Comparison of ENCODE assay signal across 9 cellular contexts in genomic region chr1:179831852-179832699, GRCh38. TPM values are rescaled to one million over a fixed set of nuclear protein-coding genes. Genes with fewer than 3 reads are reported as not detected.
DNase-seq lines count a peak whose midpoint lies in the region; ATAC-seq and TF ChIP-seq lines count a peak whose summit lies in the region.
"Had no signal": no experiment of that assay in that cellular context is flagged by ENCODE, and none has a peak within 500 bp of the region (broad histone marks: within the 10 kb centered on the region; RNA-seq: fewer than 3 reads in every experiment).

No MANE protein-coding gene starts in this region.

- no peak for ATAC-seq in HG03108 (IDR thresholded peaks at IDR 0.05; ENCODE audit: unreplicated experiment)

- intact Hi-C loops in cardiac septum (cut with DNase I) = no loop called here

- H3K4me3 ChIP-seq in GM12865 (ENCODE audit: low read depth, low read length) = no peak overlapping the region

- no peak for TF ChIP-seq CTCF in GM12865 (IDR thresholded peaks at IDR 0.05; ENCODE audit: insufficient read depth, low read depth, low read length, missing control alignments)

- DNase-seq in GM12865 (ENCODE audit: low read depth) (peak; percentile 26), NCI-H69 (lab: John Stamatoyannopoulos, UW) (peak; percentile 23), astrocyte of the hippocampus (ENCODE audit: low read depth, low spot score) (peak; percentile 67), renal cortical epithelial cell (ENCODE audit: low read depth) (peak; percentile 59), NCI-H1092 treated with DMSO at 0.1 percent for 48 hours (lab: John Stamatoyannopoulos, UW) (no peak), cardiac septum (ENCODE audit: low spot score) (no peak)
- DNase-seq: NCI-H2171, WERI-Rb-1 had no signal

RNA-seq across cellular contexts. Expression of gene TOR1AIP2, which starts 45.5 kb away (rescaled TPM):
- total RNA-seq in renal cortical epithelial cell (66.3 and 147 TPM in 2 replicates), cardiac septum (45.5 TPM)

RNA-seq across cellular contexts. Expression of gene TOR1AIP1, which starts 50.0 kb away (rescaled TPM):
- 49.5 and 62.9 TPM in 2 replicates for total RNA-seq in renal cortical epithelial cell
- total RNA-seq in cardiac septum = 34.4 TPM

Comparison
In these comparisons a context has a peak if more than half of its experiments do, and no peak if none do; other contexts are left out.
1. DNase-seq: peak in GM12865 (single experiment), NCI-H69 (single experiment), astrocyte of the hippocampus (single experiment) and renal cortical epithelial cell (single experiment); none in NCI-H1092 treated with DMSO at 0.1 percent for 48 hours (single experiment) and cardiac septum (single experiment).